13 cellular contexts compared by ENCODE assay signal in genomic region chr2:43737097-43737854, GRCh38. TPM values are rescaled to one million over a fixed set of nuclear protein-coding genes. Genes with fewer than 3 reads are reported as not detected.
A peak's percentile ranks its signal among the peaks of the same experiment; 100 is the strongest.
DNase-seq lines count a peak whose midpoint lies in the region; ATAC-seq and TF ChIP-seq lines count a peak whose summit lies in the region.
"Had no signal": no experiment of that assay in that cellular context is flagged by ENCODE, and none has a peak within 500 bp of the region (broad histone marks: within the 10 kb centered on the region; RNA-seq: fewer than 3 reads in every experiment).

No MANE protein-coding gene starts in this region.

- H3K79me2 ChIP-seq in fibroblast of lung (ENCODE audit: control insufficient read depth, insufficient read depth, low read length), result no peaks in the 10 kb centered on the region

- H3K9me3 Mint-ChIP-seq in osteocyte (ENCODE audit: unreplicated experiment), result no peaks in the 10 kb centered on the region
- H3K9me3 Mint-ChIP-seq in stimulated activated effector memory CD8-positive, alpha-beta T cell treated with anti-CD3 and anti-CD28 coated beads, Interleukin-12 subunit alpha, Interleukin-12 subunit beta, amount 100 ng/mL, for 72 hours, result no peaks in the 10 kb centered on the region

- H3K9ac ChIP-seq in fibroblast of lung (ENCODE audit: insufficient read depth, low read length), result no peak overlapping the region

- no peaks in the 10 kb centered on the region for H3K36me3 ChIP-seq in fibroblast of lung (ENCODE audit: control insufficient read depth, insufficient read depth, low read length)
- H3K36me3 ChIP-seq: prostate gland had no signal

- no peaks in the 10 kb centered on the region for H4K20me1 ChIP-seq in fibroblast of lung (ENCODE audit: control insufficient read depth, extremely low read depth, insufficient read depth, low read length)

- H2AFZ ChIP-seq in fibroblast of lung (ENCODE audit: low read length), result peak overlapping the region; percentile 14

- peak overlapping the region; percentile 53 for H3K27ac Mint-ChIP-seq in osteocyte (ENCODE audit: unreplicated experiment)
- no peak overlapping the region for H3K27ac Mint-ChIP-seq in stimulated activated effector memory CD8-positive, alpha-beta T cell treated with anti-CD3 and anti-CD28 coated beads, Interleukin-12 subunit alpha, Interleukin-12 subunit beta, amount 100 ng/mL, for 72 hours

- H3K9me3 ChIP-seq in fibroblast of lung (ENCODE audit: control insufficient read depth, insufficient read depth, low read depth, low read length), result no peaks in the 10 kb centered on the region
- H3K9me3 ChIP-seq: prostate gland had no signal

- peaks cover 18% of the 10 kb centered on the region for H3K4me1 Mint-ChIP-seq in osteocyte (ENCODE audit: unreplicated experiment)
- H3K4me1 Mint-ChIP-seq in stimulated activated effector memory CD8-positive, alpha-beta T cell treated with anti-CD3 and anti-CD28 coated beads, Interleukin-12 subunit alpha, Interleukin-12 subunit beta, amount 100 ng/mL, for 72 hours, result no peaks in the 10 kb centered on the region

- POLR2A ChIA-PET in RWPE1 (lab: Yijun Ruan, JAX; ENCODE audit: low non-redundant PET), result no interaction called here

- no peaks in the 10 kb centered on the region for H3K27me3 ChIP-seq in fibroblast of lung (ENCODE audit: control insufficient read depth, insufficient read depth, low read length)

- no peak overlapping the region for H3K4me3 Mint-ChIP-seq in osteocyte (ENCODE audit: unreplicated experiment)
- H3K4me3 Mint-ChIP-seq in stimulated activated effector memory CD8-positive, alpha-beta T cell treated with anti-CD3 and anti-CD28 coated beads, Interleukin-12 subunit alpha, Interleukin-12 subunit beta, amount 100 ng/mL, for 72 hours, result no peak overlapping the region

- CTCF ChIA-PET in RWPE1 (lab: Yijun Ruan, JAX), result no interaction called here

- H3K27me3 Mint-ChIP-seq in osteocyte (ENCODE audit: unreplicated experiment), result no peaks in the 10 kb centered on the region

- ATAC-seq in stimulated activated effector memory CD8-positive, alpha-beta T cell treated with anti-CD3 and anti-CD28 coated beads, Interleukin-12 subunit alpha, Interleukin-12 subunit beta, amount 100 ng/mL, for 72 hours, result no peak
- no peak for ATAC-seq in HG03439 (IDR thresholded peaks at IDR 0.05; ENCODE audit: unreplicated experiment)
- ATAC-seq: GM12878 had no signal

- H3K4me1 ChIP-seq in fibroblast of lung (ENCODE audit: control insufficient read depth, extremely low read depth, insufficient read depth, low read length), result peaks cover 4% of the 10 kb centered on the region
- H3K4me1 ChIP-seq: prostate gland had no signal

- TF ChIP-seq CTCF in RWPE1 (conservative IDR thresholded peaks at IDR 0.05; ENCODE audit: low read depth) (no peak), fibroblast of lung (conservative IDR thresholded peaks at IDR 0.05 in 1 of 2, IDR thresholded peaks at IDR 0.05 in 1 of 2; ENCODE audit: low read depth in 1 of 2, low read length in 2 of 2) (no peak), osteocyte (IDR thresholded peaks at IDR 0.05) (no peak)

- DNase-seq in Daoy (ENCODE audit: low read depth) (peak; percentile 74), RWPE1 (ENCODE audit: low spot score) (peak; percentile 3), fibroblast of lung (ENCODE audit: low read depth in 2 of 2) (peak; percentile 72 to 98), osteocyte (ENCODE audit: extremely low spot score, unreplicated experiment) (no peak), T-helper 1 cell (no peak), NCI-H187 (lab: John Stamatoyannopoulos, UW) (no peak)
- no peak for DNase-seq in stimulated activated effector memory CD8-positive, alpha-beta T cell treated with anti-CD3 and anti-CD28 coated beads, Interleukin-12 subunit alpha, Interleukin-12 subunit beta, amount 100 ng/mL, for 72 hours (ENCODE audit: low spot score in 2 of 2)
- DNase-seq: effector CD4-positive, alpha-beta T cell; KG1; NCI-H2171 had no signal

- H3K4me3 ChIP-seq in fibroblast of lung (replicated peaks in 1 of 4; ENCODE audit: control extremely low read depth in 1 of 4, insufficient read depth in 1 of 4, low read depth in 3 of 4, low read length in 4 of 4), result no peak overlapping the region
- H3K4me3 ChIP-seq: GM12878, prostate gland had no signal

- peaks cover 13% of the 10 kb centered on the region for H3K36me3 Mint-ChIP-seq in osteocyte (ENCODE audit: unreplicated experiment)
- H3K36me3 Mint-ChIP-seq in stimulated activated effector memory CD8-positive, alpha-beta T cell treated with anti-CD3 and anti-CD28 coated beads, Interleukin-12 subunit alpha, Interleukin-12 subunit beta, amount 100 ng/mL, for 72 hours, result no peaks in the 10 kb centered on the region

- H3K4me2 ChIP-seq in fibroblast of lung (ENCODE audit: extremely low read depth, insufficient read depth, low read length), result peak overlapping the region; percentile 16

- no peak overlapping the region for H3K27ac ChIP-seq in RWPE1
- H3K27ac ChIP-seq in fibroblast of lung (ENCODE audit: insufficient read depth, low read length), result peak overlapping the region; percentile 29
- H3K27ac ChIP-seq: prostate gland had no signal

RNA-seq across cellular contexts. Expression of gene DYNC2LI1, which starts 36.6 kb away (rescaled TPM):
- 24.7 and 31.7 TPM in 2 replicates for total RNA-seq in Daoy (2014; rRNA removed; shearing (Covaris generic))
- total RNA-seq in fibroblast of lung (24.4 and 28.0 TPM in 2 replicates), osteocyte (16.7 and 18.4 TPM in 2 replicates)
- 14.7 and 23.6 TPM in 2 replicates for polyA plus RNA-seq in fibroblast of lung
- polyA plus RNA-seq in fibroblast of lung (2012), result 9.6 and 16.4 TPM in 2 replicates
- not detected in 2 replicates for polyA minus RNA-seq in fibroblast of lung (ENCODE audit: low replicate concordance)

Comparison
In these comparisons a context has a peak if more than half of its experiments do, and no peak if none do; other contexts are left out.
1. DNase-seq: peak in Daoy (single experiment), RWPE1 (single experiment) and fibroblast of lung (2 of 2); none in osteocyte (single experiment), stimulated activated effector memory CD8-positive, alpha-beta T cell treated with anti-CD3 and anti-CD28 coated beads, Interleukin-12 subunit alpha, Interleukin-12 subunit beta, amount 100 ng/mL, for 72 hours (0 of 2), T-helper 1 cell (0 of 5) and NCI-H187 (0 of 2).